ENCODE assay signal across 20 cellular contexts in the genomic region with DNA sequence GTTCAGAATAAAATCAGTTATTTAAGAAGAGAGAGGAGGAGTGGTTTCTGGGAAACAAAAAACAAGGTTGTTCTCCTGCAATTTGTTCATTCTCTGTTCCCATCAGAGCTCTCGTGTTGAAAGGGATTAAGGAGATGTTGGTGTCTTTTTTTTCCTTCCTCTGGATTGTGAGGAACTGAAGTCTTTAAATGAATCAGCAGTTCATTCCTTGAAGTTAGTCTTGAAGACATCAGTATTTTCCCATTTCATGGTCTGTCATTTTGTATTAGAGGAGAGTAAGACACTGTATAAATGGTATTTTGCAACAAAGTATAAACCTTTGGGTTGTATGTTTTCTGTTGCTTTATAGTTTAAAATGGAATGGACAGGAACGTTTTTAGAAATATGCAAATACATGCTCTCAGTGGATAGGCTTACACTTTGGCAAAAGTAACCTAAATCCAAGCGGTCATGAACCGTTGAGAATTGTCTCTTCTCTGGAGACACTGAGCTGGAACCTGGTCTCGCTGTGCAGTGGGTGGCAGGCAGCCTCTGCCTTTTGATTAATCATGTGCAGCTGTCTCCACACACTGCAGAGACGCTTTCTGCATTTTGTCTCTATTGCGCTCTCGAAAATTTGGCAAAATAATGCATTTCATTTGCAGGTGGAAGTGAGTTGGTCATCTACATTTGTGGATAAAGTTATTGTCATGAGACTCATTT.
"Had no signal": no experiment of that assay in that cellular context is flagged by ENCODE, and none has a peak within 500 bp of the region (broad histone marks: within the 10 kb centered on the region; RNA-seq: fewer than 3 reads in every experiment).

No MANE protein-coding gene starts in this region.

- H3K27ac Mint-ChIP-seq: activated CD4-positive, alpha-beta T cell treated with anti-CD3 and anti-CD28 coated beads, Interleukin-2, amount 10 ng/mL, durations not matched to agents 24 days and 14 days; activated T-helper 2 cell treated with anti-CD3 and anti-CD28 coated beads, Interferon-gamma antibody, Interleukin-2, Interleukin-4, amounts not matched to agents 10 μg/mL and 5 μg/mL and 100 μg/mL, durations not matched to agents 14 hours and 24 hours and 36 hours; mesothelial cell of epicardium; progenitor cell of endocrine pancreas had no signal

- H3K9me3 ChIP-seq: left ventricle myocardium inferior, tibial nerve had no signal

- DNase-seq: activated CD4-positive, alpha-beta T cell treated with anti-CD3 and anti-CD28 coated beads, Interleukin-2, amount 10 ng/mL, durations not matched to agents 24 days and 14 days; activated naive CD4-positive, alpha-beta T cell treated with anti-CD3 and anti-CD28 coated beads, Interleukin-2, amount 50 U/mL, for 16 hours; activated T-cell treated with anti-CD3 and anti-CD28 coated beads, Interleukin-2, amount 50 U/mL, for 4 hours; dermis blood vessel endothelial cell; effector CD8-positive, alpha-beta T cell; hippocampal formation; kidney glomerular epithelial cell; left ventricle myocardium inferior; natural killer cell; stimulated activated CD4-positive, alpha-beta T cell treated with anti-CD3 and anti-CD28 coated beads, Interleukin-12 subunit alpha, Interleukin-12 subunit beta, amount 100 ng/mL, for 4 hours; stimulated activated CD4-positive, alpha-beta T cell treated with anti-CD3 and anti-CD28 coated beads, Interleukin-4, amount 100 ng/mL, for 4 hours; stimulated activated naive CD8-positive, alpha-beta T cell treated with anti-CD3 and anti-CD28 coated beads, Interleukin-15, Interleukin-2, amounts not matched to agents 100 U/mL and 50 U/mL, for 24 hours; substantia nigra had no signal

- H3K27ac ChIP-seq: cardiac muscle cell, left ventricle myocardium inferior, tibial nerve had no signal

- ATAC-seq: activated T-cell treated with anti-CD3 and anti-CD28 coated beads, Interleukin-2, amount 50 U/mL, for 4 hours; esophagus mucosa; natural killer cell; SK-N-SH treated with all-trans-retinoic acid at 6 μM for 48 hours; stimulated activated naive CD8-positive, alpha-beta T cell treated with anti-CD3 and anti-CD28 coated beads, Interleukin-15, Interleukin-2, amounts not matched to agents 100 U/mL and 50 U/mL, for 24 hours had no signal

- H3K4me3 Mint-ChIP-seq: activated CD4-positive, alpha-beta T cell treated with anti-CD3 and anti-CD28 coated beads, Interleukin-2, amount 10 ng/mL, durations not matched to agents 24 days and 14 days; activated T-cell treated with anti-CD3 and anti-CD28 coated beads, Interleukin-2, amount 50 U/mL, for 4 hours; mesothelial cell of epicardium; natural killer cell had no signal

- H3K27me3 ChIP-seq: cardiac muscle cell, tibial nerve had no signal

- H3K4me1 ChIP-seq: tibial nerve had no signal

- H3K4me3 ChIP-seq: cardiac muscle cell, left ventricle myocardium inferior, tibial nerve had no signal

- H3K27me3 Mint-ChIP-seq: activated CD4-positive, alpha-beta T cell treated with anti-CD3 and anti-CD28 coated beads, Interleukin-2, amount 10 ng/mL, durations not matched to agents 24 days and 14 days; progenitor cell of endocrine pancreas had no signal

- H3K9me3 Mint-ChIP-seq: activated CD4-positive, alpha-beta T cell treated with anti-CD3 and anti-CD28 coated beads, Interleukin-2, amount 10 ng/mL, durations not matched to agents 24 days and 14 days; activated T-cell treated with anti-CD3 and anti-CD28 coated beads, Interleukin-2, amount 50 U/mL, for 4 hours; activated T-helper 2 cell treated with anti-CD3 and anti-CD28 coated beads, Interferon-gamma antibody, Interleukin-2, Interleukin-4, amounts not matched to agents 10 μg/mL and 5 μg/mL and 100 μg/mL, durations not matched to agents 14 hours and 24 hours and 36 hours; mesothelial cell of epicardium; natural killer cell had no signal
